33 cellular contexts compared by ENCODE assay signal in the genomic region with DNA sequence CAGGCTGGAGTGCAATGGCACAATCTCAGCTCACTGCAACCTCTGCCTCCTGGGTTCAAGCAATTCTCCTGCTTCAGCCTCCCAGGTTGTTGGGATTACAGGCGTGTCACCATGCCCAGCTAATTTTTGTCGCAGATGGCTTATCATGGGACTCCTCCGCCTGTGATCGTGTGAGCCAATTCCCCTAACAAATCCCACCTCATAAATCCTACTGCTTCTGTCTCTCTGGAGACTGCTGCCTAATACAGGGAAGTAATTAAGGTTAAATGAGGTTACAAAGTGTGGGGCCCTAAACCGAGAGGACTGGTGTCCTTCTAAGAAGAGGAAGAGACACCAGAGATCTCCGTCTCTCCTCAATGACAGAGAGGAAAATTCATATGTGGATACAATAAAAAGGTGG. TPM values are rescaled to one million over a fixed set of nuclear protein-coding genes. Genes with fewer than 3 reads are reported as not detected.
DNase-seq lines count a peak whose midpoint lies in the region; ATAC-seq and TF ChIP-seq lines count a peak whose summit lies in the region.
"Had no signal": no experiment of that assay in that cellular context is flagged by ENCODE, and none has a peak within 500 bp of the region (broad histone marks: within the 10 kb centered on the region; RNA-seq: fewer than 3 reads in every experiment).

No MANE protein-coding gene starts in this region.

- H3K4me2 ChIP-seq in trophoblast cell (ENCODE audit: low read length) = no peak overlapping the region
- H3K4me2 ChIP-seq in SK-N-SH = no peak overlapping the region
- H3K4me2 ChIP-seq: A549 had no signal

- H2AFZ ChIP-seq in trophoblast cell (ENCODE audit: insufficient read depth, low read length, poor library complexity) (no peak overlapping the region), SK-N-SH (ENCODE audit: low read depth) (no peak overlapping the region)

- H3K4me3 ChIP-seq in dorsolateral prefrontal cortex (no peak overlapping the region), trophoblast cell (ENCODE audit: low read depth, low read length) (no peak overlapping the region), SK-N-SH (ENCODE audit: low read depth in 2 of 2, low read length in 1 of 2) (no peak overlapping the region)
- H3K4me3 ChIP-seq: A549, prostate gland had no signal

- intact Hi-C loops in dorsolateral prefrontal cortex (cut with DNase I) = no loop called here
- intact Hi-C loops in activated T-helper 1 cell treated with anti-CD3 and anti-CD28 coated beads, Interleukin-12 subunit alpha, Interleukin-12 subunit beta, Interleukin-2, Interleukin-4 antibody, amounts not matched to agents 30 ng/mL and 10 ng/mL and 1 ng/mL, durations not matched to agents 14 hours and 24 hours and 36 hours (cut with micrococcal nuclease) = no loop called here

- no peak overlapping the region for H4K8ac ChIP-seq in trophoblast cell (ENCODE audit: low read depth, low read length)

- no peak for TF ChIP-seq EP300 in SK-N-SH (IDR thresholded peaks at IDR 0.05; ENCODE audit: borderline replicate concordance in 1 of 2, low read depth in 1 of 2, low read length in 1 of 2)

- H3K14ac ChIP-seq in trophoblast cell (ENCODE audit: low read length) = no peak overlapping the region

- H3K4ac ChIP-seq in trophoblast cell (ENCODE audit: low read depth, low read length) = no peak overlapping the region

- no peak overlapping the region for H3K4me3 Mint-ChIP-seq in stimulated activated naive CD8-positive, alpha-beta T cell treated with anti-CD3 and anti-CD28 coated beads, Interleukin-15, Interleukin-2, amounts not matched to agents 100 ng/mL and 50 ng/mL, for 24 hours
- H3K4me3 Mint-ChIP-seq in activated T-helper 1 cell treated with anti-CD3 and anti-CD28 coated beads, Interleukin-12 subunit alpha, Interleukin-12 subunit beta, Interleukin-2, Interleukin-4 antibody, amounts not matched to agents 30 ng/mL and 10 ng/mL and 1 ng/mL, durations not matched to agents 14 hours and 24 hours and 36 hours = no peak overlapping the region
- no peak overlapping the region for H3K4me3 Mint-ChIP-seq in osteocyte (ENCODE audit: unreplicated experiment)
- H3K4me3 Mint-ChIP-seq: activated naive CD8-positive, alpha-beta T cell treated with anti-CD3 and anti-CD28 coated beads, Interleukin-2, amount 10 ng/mL, durations not matched to agents 7 days and 5 days; CD4-positive, alpha-beta T cell; H9; memory B cell had no signal

- H3K9me3 ChIP-seq in trophoblast cell (ENCODE audit: insufficient read depth, low read depth, low read length) (no peaks in the 10 kb centered on the region), SK-N-SH (no peaks in the 10 kb centered on the region)
- H3K9me3 ChIP-seq: A549, neutrophil, prostate gland had no signal

- H3K27me3 ChIP-seq in dorsolateral prefrontal cortex (no peaks in the 10 kb centered on the region), trophoblast cell (ENCODE audit: insufficient read depth, low read length) (no peaks in the 10 kb centered on the region), SK-N-SH (ENCODE audit: insufficient read depth) (no peaks in the 10 kb centered on the region)
- H3K27me3 ChIP-seq: neutrophil had no signal

- H3K4me1 ChIP-seq in trophoblast cell (ENCODE audit: control insufficient read depth in 1 of 2, insufficient read depth in 2 of 2, low read length in 2 of 2) (peaks cover 8 to 10% of the 10 kb centered on the region in 2 experiments), SK-N-SH (ENCODE audit: control insufficient read depth in 1 of 2, insufficient read depth in 2 of 2, low read depth in 1 of 2, low read length in 1 of 2) (no peaks in the 10 kb centered on the region)
- H3K4me1 ChIP-seq: prostate gland had no signal

- TF ChIP-seq CTCF in dorsolateral prefrontal cortex (IDR thresholded peaks at IDR 0.05 in 54 of 56, conservative IDR thresholded peaks at IDR 0.05 in 2 of 56; ENCODE audit: low read depth in 1 of 56, partially characterized antibody in 56 of 56) (no peak), osteocyte (IDR thresholded peaks at IDR 0.05) (no peak), SK-N-SH (IDR thresholded peaks at IDR 0.05) (no peak)

- no peak overlapping the region for H4K91ac ChIP-seq in trophoblast cell (ENCODE audit: low read depth, low read length)

- H3K9ac ChIP-seq in trophoblast cell (ENCODE audit: low read length) (no peak overlapping the region), SK-N-SH (no peak overlapping the region)

- H4K20me1 ChIP-seq in SK-N-SH (ENCODE audit: insufficient read depth) = no peaks in the 10 kb centered on the region

- no peak for TF ChIP-seq RAD21 in SK-N-SH (IDR thresholded peaks at IDR 0.05; ENCODE audit: low read length)

- no peak overlapping the region for H3K23ac ChIP-seq in trophoblast cell (ENCODE audit: low read length)

- no peak for ATAC-seq in stimulated activated naive CD8-positive, alpha-beta T cell treated with anti-CD3 and anti-CD28 coated beads, Interleukin-15, Interleukin-2, amounts not matched to agents 100 U/mL and 50 U/mL, for 24 hours
- no peak for ATAC-seq in GM19023 (IDR thresholded peaks at IDR 0.05; ENCODE audit: unreplicated experiment)
- ATAC-seq: A549, left lobe of liver, Panc1, sciatic nerve had no signal

- DNase-seq in stimulated activated naive CD8-positive, alpha-beta T cell treated with anti-CD3 and anti-CD28 coated beads, Interleukin-15, Interleukin-2, amounts not matched to agents 100 U/mL and 50 U/mL, for 24 hours = no peak
- no peak for DNase-seq in dorsolateral prefrontal cortex
- DNase-seq in trophoblast cell = no peak
- DNase-seq in activated T-helper 1 cell treated with anti-CD3 and anti-CD28 coated beads, Interleukin-12 subunit alpha, Interleukin-12 subunit beta, Interleukin-2, Interleukin-4 antibody, amounts not matched to agents 30 ng/mL and 10 ng/mL and 1 ng/mL, durations not matched to agents 14 hours and 24 hours and 36 hours (ENCODE audit: low spot score) = no peak
- no peak for DNase-seq in osteocyte (ENCODE audit: extremely low spot score, unreplicated experiment)
- no peak for DNase-seq in SK-N-SH
- DNase-seq: activated CD4-positive, alpha-beta T cell treated with anti-CD3 and anti-CD28 coated beads for 4 hours; activated CD8-positive, alpha-beta memory T cell treated with anti-CD3 and anti-CD28 coated beads for 24 hours; activated effector memory CD4-positive, alpha-beta T cell treated with anti-CD3 and anti-CD28 coated beads, Interleukin-2, amount 50 U/mL, for 16 hours; activated naive CD8-positive, alpha-beta T cell treated with anti-CD3 and anti-CD28 coated beads, Interleukin-2, amount 10 ng/mL, durations not matched to agents 7 days and 5 days; activated T-cell treated with anti-CD3 and anti-CD28 coated beads for 4 hours; caudate nucleus; CD4-positive, alpha-beta T cell; EL; glutamatergic neuron; H9; NCI-H1417 treated with DMSO at 0.1 percent for 48 hours; NCI-H2081; NCI-H2227 treated with DMSO at 0.1 percent for 48 hours; NCI-H526; SHP77 treated with DMSO at 0.1 percent for 48 hours; stimulated activated CD4-positive, alpha-beta T cell treated with anti-CD3 and anti-CD28 coated beads, Interleukin-12 subunit alpha, Interleukin-12 subunit beta, amount 100 ng/mL, for 4 hours; stimulated activated CD4-positive, alpha-beta T cell treated with anti-CD3 and anti-CD28 coated beads, Interleukin-2, amount 100 ng/mL, for 48 hours; T-helper 9 cell had no signal

- no peak overlapping the region for H2AK5ac ChIP-seq in trophoblast cell (ENCODE audit: low read length)

- H3K36me3 ChIP-seq in trophoblast cell (ENCODE audit: control insufficient read depth in 1 of 2, insufficient read depth in 2 of 2, low read length in 2 of 2) (peaks cover 10 to 16% of the 10 kb centered on the region in 2 experiments), SK-N-SH (replicated peaks in 1 of 2; ENCODE audit: control insufficient read depth in 1 of 2, insufficient read depth in 2 of 2, low read length in 1 of 2) (peaks cover 32 to 39% of the 10 kb centered on the region in 2 experiments)
- H3K36me3 ChIP-seq: prostate gland had no signal

- peak overlapping the region; percentile 58 for H3K27ac Mint-ChIP-seq in stimulated activated naive CD8-positive, alpha-beta T cell treated with anti-CD3 and anti-CD28 coated beads, Interleukin-15, Interleukin-2, amounts not matched to agents 100 ng/mL and 50 ng/mL, for 24 hours
- no peak overlapping the region for H3K27ac Mint-ChIP-seq in activated T-helper 1 cell treated with anti-CD3 and anti-CD28 coated beads, Interleukin-12 subunit alpha, Interleukin-12 subunit beta, Interleukin-2, Interleukin-4 antibody, amounts not matched to agents 30 ng/mL and 10 ng/mL and 1 ng/mL, durations not matched to agents 14 hours and 24 hours and 36 hours
- no peak overlapping the region for H3K27ac Mint-ChIP-seq in osteocyte (ENCODE audit: unreplicated experiment)
- H3K27ac Mint-ChIP-seq: memory B cell had no signal

- H3K79me2 ChIP-seq in trophoblast cell (ENCODE audit: control insufficient read depth, insufficient read depth, low read length, poor library complexity) (no peaks in the 10 kb centered on the region), SK-N-SH (ENCODE audit: insufficient read depth) (peaks cover 17% of the 10 kb centered on the region)

- no peaks in the 10 kb centered on the region for H3K79me1 ChIP-seq in trophoblast cell (ENCODE audit: low read length)

- H2BK5ac ChIP-seq in trophoblast cell (ENCODE audit: low read depth, low read length, poor library complexity) = no peak overlapping the region

- H3K36me3 Mint-ChIP-seq in stimulated activated naive CD8-positive, alpha-beta T cell treated with anti-CD3 and anti-CD28 coated beads, Interleukin-15, Interleukin-2, amounts not matched to agents 100 ng/mL and 50 ng/mL, for 24 hours (ENCODE audit: low read depth) = peaks cover 25% of the 10 kb centered on the region
- peaks cover 15% of the 10 kb centered on the region for H3K36me3 Mint-ChIP-seq in activated T-helper 1 cell treated with anti-CD3 and anti-CD28 coated beads, Interleukin-12 subunit alpha, Interleukin-12 subunit beta, Interleukin-2, Interleukin-4 antibody, amounts not matched to agents 30 ng/mL and 10 ng/mL and 1 ng/mL, durations not matched to agents 14 hours and 24 hours and 36 hours (ENCODE audit: low read depth)
- H3K36me3 Mint-ChIP-seq in osteocyte (ENCODE audit: unreplicated experiment) = peaks cover 32% of the 10 kb centered on the region

- H2BK120ac ChIP-seq in trophoblast cell (ENCODE audit: insufficient read depth, low read length, poor library complexity) = no peak overlapping the region

- H3K9me2 ChIP-seq in SK-N-SH = no peaks in the 10 kb centered on the region

- no peak overlapping the region for H4K12ac ChIP-seq in trophoblast cell (ENCODE audit: low read depth, low read length)

- no peaks in the 10 kb centered on the region for H3K4me1 Mint-ChIP-seq in stimulated activated naive CD8-positive, alpha-beta T cell treated with anti-CD3 and anti-CD28 coated beads, Interleukin-15, Interleukin-2, amounts not matched to agents 100 ng/mL and 50 ng/mL, for 24 hours (ENCODE audit: low read depth)
- peaks cover 5% of the 10 kb centered on the region for H3K4me1 Mint-ChIP-seq in activated T-helper 1 cell treated with anti-CD3 and anti-CD28 coated beads, Interleukin-12 subunit alpha, Interleukin-12 subunit beta, Interleukin-2, Interleukin-4 antibody, amounts not matched to agents 30 ng/mL and 10 ng/mL and 1 ng/mL, durations not matched to agents 14 hours and 24 hours and 36 hours (ENCODE audit: low read depth)
- no peaks in the 10 kb centered on the region for H3K4me1 Mint-ChIP-seq in osteocyte (ENCODE audit: unreplicated experiment)
- H3K4me1 Mint-ChIP-seq: H9, memory B cell had no signal

- H3K18ac ChIP-seq in trophoblast cell (ENCODE audit: low read length) = no peak overlapping the region

- no CpG with 5 or more reads among the region's 6 CpGs for WGBS in trophoblast cell (ENCODE audit: extremely low coverage, insufficient coverage, insufficient read length)
- 95% methylated on average over 6 of the region's 6 CpGs for WGBS in SK-N-SH (ENCODE audit: low lambda C conversion rate)

- H3K9me3 Mint-ChIP-seq in stimulated activated naive CD8-positive, alpha-beta T cell treated with anti-CD3 and anti-CD28 coated beads, Interleukin-15, Interleukin-2, amounts not matched to agents 100 ng/mL and 50 ng/mL, for 24 hours = no peaks in the 10 kb centered on the region
- no peaks in the 10 kb centered on the region for H3K9me3 Mint-ChIP-seq in activated T-helper 1 cell treated with anti-CD3 and anti-CD28 coated beads, Interleukin-12 subunit alpha, Interleukin-12 subunit beta, Interleukin-2, Interleukin-4 antibody, amounts not matched to agents 30 ng/mL and 10 ng/mL and 1 ng/mL, durations not matched to agents 14 hours and 24 hours and 36 hours
- H3K9me3 Mint-ChIP-seq in osteocyte (ENCODE audit: unreplicated experiment) = no peaks in the 10 kb centered on the region
- H3K9me3 Mint-ChIP-seq: activated naive CD8-positive, alpha-beta T cell treated with anti-CD3 and anti-CD28 coated beads, Interleukin-2, amount 10 ng/mL, durations not matched to agents 7 days and 5 days; CD4-positive, alpha-beta T cell; H9; memory B cell had no signal

- CTCF ChIA-PET in SK-N-SH (lab: Yijun Ruan, JAX) = interaction anchor here (0.7 kb wide), 1 partner anchor 30 kb away, joined by 3 read pairs; no protein-coding TSS in a partner anchor

- no peak overlapping the region for H2BK12ac ChIP-seq in trophoblast cell (ENCODE audit: low read length)

- H3K27me3 Mint-ChIP-seq in stimulated activated naive CD8-positive, alpha-beta T cell treated with anti-CD3 and anti-CD28 coated beads, Interleukin-15, Interleukin-2, amounts not matched to agents 100 ng/mL and 50 ng/mL, for 24 hours = no peaks in the 10 kb centered on the region
- H3K27me3 Mint-ChIP-seq in activated T-helper 1 cell treated with anti-CD3 and anti-CD28 coated beads, Interleukin-12 subunit alpha, Interleukin-12 subunit beta, Interleukin-2, Interleukin-4 antibody, amounts not matched to agents 30 ng/mL and 10 ng/mL and 1 ng/mL, durations not matched to agents 14 hours and 24 hours and 36 hours (ENCODE audit: insufficient read depth) = no peaks in the 10 kb centered on the region
- H3K27me3 Mint-ChIP-seq in osteocyte (ENCODE audit: unreplicated experiment) = no peaks in the 10 kb centered on the region
- H3K27me3 Mint-ChIP-seq: activated naive CD8-positive, alpha-beta T cell treated with anti-CD3 and anti-CD28 coated beads, Interleukin-2, amount 10 ng/mL, durations not matched to agents 7 days and 5 days; CD4-positive, alpha-beta T cell; memory B cell had no signal

- H3K27ac ChIP-seq in dorsolateral prefrontal cortex (peak overlapping the region in 42 of 59 donors; percentile 6 to 100 (median 72)), trophoblast cell (ENCODE audit: low read depth, low read length) (peak overlapping the region; percentile 7), SK-N-SH (ENCODE audit: low read depth in 2 of 2, low read length in 1 of 2) (no peak overlapping the region)
- H3K27ac ChIP-seq: A549, neutrophil, prostate gland had no signal

- no peaks in the 10 kb centered on the region for H3F3A ChIP-seq in SK-N-SH (replicated peaks; ENCODE audit: insufficient read depth)

- POLR2A ChIA-PET in SK-N-SH (lab: Yijun Ruan, JAX) = interaction anchor here (0.5 kb wide), 1 partner anchor 892 kb away, joined by 3 read pairs; no protein-coding TSS in a partner anchor

RNA-seq across cellular contexts. Expression of gene TRPC4AP, which starts 52.0 kb away (rescaled TPM):
- 10 to 100 TPM; 43.4 to 98.1 (median 66.6) TPM for total RNA-seq in dorsolateral prefrontal cortex
- 61.7 TPM in 2 replicates for polyA plus RNA-seq in trophoblast cell (2013)
- 53.9 and 54.0 TPM in 2 replicates for total RNA-seq in activated T-helper 1 cell treated with anti-CD3 and anti-CD28 coated beads, Interleukin-12 subunit alpha, Interleukin-12 subunit beta, Interleukin-2, Interleukin-4 antibody, amounts not matched to agents 30 ng/mL and 10 ng/mL and 1 ng/mL, durations not matched to agents 14 hours and 24 hours and 36 hours
- total RNA-seq in osteocyte = 83.0 TPM in 2 replicates
- polyA plus RNA-seq in SK-N-SH (2012; rRNA removed) = 57.4 and 69.6 TPM in 2 replicates
- 32.3 and 42.6 TPM in 2 replicates for polyA plus RNA-seq in SK-N-SH (2012; cell fraction: cytosol; rRNA removed)
- 113 and 124 TPM in 2 replicates for polyA plus RNA-seq in SK-N-SH (2012; cell fraction: nucleus; rRNA removed)

Comparison
In these comparisons a context has a peak if more than half of its experiments do, and no peak if none do; other contexts are left out.
1. H3K27ac ChIP-seq: peak in dorsolateral prefrontal cortex (42 of 59) and trophoblast cell (single experiment); none in SK-N-SH (0 of 2).